ENCODE assay signal across 12 cellular contexts in genomic region chr7:26062240-26062603, GRCh38.
A peak's percentile ranks its signal among the peaks of the same experiment; 100 is the strongest.
DNase-seq lines count a peak whose midpoint lies in the region; ATAC-seq, FAIRE-seq and TF ChIP-seq lines count a peak whose summit lies in the region.
"Had no signal": no experiment of that assay in that cellular context is flagged by ENCODE, and none has a peak within 500 bp of the region (broad histone marks: within the 10 kb centered on the region; RNA-seq: fewer than 3 reads in every experiment).

No MANE protein-coding gene starts in this region.

- no peaks in the 10 kb centered on the region for H4K20me1 ChIP-seq in OCI-LY3 (ENCODE audit: insufficient read depth, low read length)

- 0 out of 2 replicates have a peak overlapping the region, but pooled peaks have one; percentile 36 for H3K4me3 ChIP-seq in OCI-LY3 (ENCODE audit: low read length)
- H3K4me3 ChIP-seq: A549, K562 had no signal

- DNase-seq in activated CD4-positive, alpha-beta T cell treated with anti-CD3 and anti-CD28 coated beads for 48 hours = peak; percentile 26
- no peak for DNase-seq in activated CD4-positive, alpha-beta T cell treated with anti-CD3 and anti-CD28 coated beads, Interleukin-2, amount 50 U/mL, for 1 hour
- peak; percentile 12 for DNase-seq in KBM-7
- no peak for DNase-seq in anterior cingulate cortex (lab: John Stamatoyannopoulos, UW)
- DNase-seq in D721Med (ENCODE audit: insufficient read length, low spot score) = no peak
- DNase-seq: NCI-H524 treated with DMSO at 0.1 percent for 48 hours had no signal

- no peaks in the 10 kb centered on the region for H3K79me2 ChIP-seq in OCI-LY3 (ENCODE audit: low read length)

- peaks cover 5% of the 10 kb centered on the region; the same call in 1 of the 2 replicates for H3K27me3 ChIP-seq in OCI-LY3 (ENCODE audit: low read depth, low read length)

- no peak overlapping the region for H2AFZ ChIP-seq in OCI-LY3 (ENCODE audit: low read depth, low read length)

- H3K4me2 ChIP-seq in OCI-LY3 (ENCODE audit: low read length) = peak overlapping the region; percentile 56
- H3K4me2 ChIP-seq: A549 had no signal

- H3K9me3 ChIP-seq in OCI-LY3 (ENCODE audit: insufficient read depth, low read length) = no peaks in the 10 kb centered on the region
- H3K9me3 ChIP-seq: A549, BE2C had no signal

- peaks cover 7% of the 10 kb centered on the region; the same call in 1 of the 2 replicates for H3K4me1 ChIP-seq in OCI-LY3 (ENCODE audit: low read length)
- H3K4me1 ChIP-seq: A549, BE2C had no signal

- in situ Hi-C loops in KBM-7 (cut with MboI; ENCODE audit: low pct_unique_long_range_greater_than_20kb, low sequenced_read_pairs) = no loop called here

- no peak for TF ChIP-seq CTCF in OCI-LY3 (IDR thresholded peaks at IDR 0.05; ENCODE audit: low read depth, low read length)
- no peak for TF ChIP-seq CTCF in D721Med (IDR thresholded peaks at IDR 0.05; ENCODE audit: insufficient read depth, missing control alignments)

- no peak overlapping the region for H3K27ac ChIP-seq in OCI-LY3 (ENCODE audit: low read length)
- H3K27ac ChIP-seq: A549, HL-60 had no signal

- no peak for ATAC-seq in HG03442 (IDR thresholded peaks at IDR 0.05; ENCODE audit: unreplicated experiment)

- H3K9ac ChIP-seq in OCI-LY3 (ENCODE audit: low read length) = no peak overlapping the region

- FAIRE-seq in D721Med (lab: Jason Lieb, UNC) = no peak
- FAIRE-seq: A549 had no signal

- H3K36me3 ChIP-seq in OCI-LY3 (replicated peaks; ENCODE audit: low read depth, low read length) = no peaks in the 10 kb centered on the region
- H3K36me3 ChIP-seq: BE2C had no signal

Comparison
In these comparisons a context has a peak if more than half of its experiments do, and no peak if none do; other contexts are left out.
1. DNase-seq: peak in activated CD4-positive, alpha-beta T cell treated with anti-CD3 and anti-CD28 coated beads for 48 hours (single experiment) and KBM-7 (single experiment); none in activated CD4-positive, alpha-beta T cell treated with anti-CD3 and anti-CD28 coated beads, Interleukin-2, amount 50 U/mL, for 1 hour (single experiment), anterior cingulate cortex (0 of 58) and D721Med (single experiment).